Comparison of ENCODE assay signal across 10 cellular contexts in genomic region chr20:44809380-44810060, GRCh38. TPM values are rescaled to one million over a fixed set of nuclear protein-coding genes. Genes with fewer than 3 reads are reported as not detected.
DNase-seq lines count a peak whose midpoint lies in the region; ATAC-seq and TF ChIP-seq lines count a peak whose summit lies in the region.
"Had no signal": no experiment of that assay in that cellular context is flagged by ENCODE, and none has a peak within 500 bp of the region (broad histone marks: within the 10 kb centered on the region; RNA-seq: fewer than 3 reads in every experiment).

No MANE protein-coding gene starts in this region.

- in situ Hi-C loops in GM13977 (cut with MboI; ENCODE audit: low pct_unique_long_range_greater_than_20kb, low sequenced_read_pairs, unreplicated experiment) = no loop called here

- H3K4me3 ChIP-seq in NT2/D1 (ENCODE audit: insufficient read length, low read depth) (peak overlapping the region; percentile 40), iPS DF 6.9 (ENCODE audit: low read length) (peak overlapping the region; percentile 26; the same call in 1 of the 2 replicates), psoas muscle (peak overlapping the region; percentile 51)

- H3K27ac ChIP-seq in iPS DF 6.9 (ENCODE audit: low read length) = no peak overlapping the region
- H3K27ac ChIP-seq in psoas muscle = no peak overlapping the region

- no peaks in the 10 kb centered on the region for H3K9me3 ChIP-seq in NT2/D1 (ENCODE audit: insufficient read depth, low read length)
- H3K9me3 ChIP-seq in iPS DF 6.9 (ENCODE audit: control insufficient read depth, insufficient read depth, low read length) = no peaks in the 10 kb centered on the region
- H3K9me3 ChIP-seq in psoas muscle = peaks cover 10% of the 10 kb centered on the region

- peak overlapping the region; percentile 65 for H3K9ac ChIP-seq in NT2/D1 (ENCODE audit: insufficient read length, low read depth)

- WGBS in iPS DF 6.9 (ENCODE audit: insufficient coverage, insufficient read length) = no CpG with 5 or more reads among the region's 34 CpGs
- 19 to 29% (median 21%) methylated on average over 32 to 34 of the region's 34 CpGs for WGBS in psoas muscle, 3 donors

- TF ChIP-seq CTCF in psoas muscle (IDR thresholded peaks at IDR 0.05) = no peak
- TF ChIP-seq CTCF in GM13977 (IDR thresholded peaks at IDR 0.05; ENCODE audit: extremely low read depth, insufficient read depth, missing control alignments) = no peak

- ATAC-seq in psoas muscle = no peak

- peaks cover 53% of the 10 kb centered on the region for H3K27me3 ChIP-seq in NT2/D1 (ENCODE audit: insufficient read depth, insufficient read length)
- H3K27me3 ChIP-seq in iPS DF 6.9 (ENCODE audit: control insufficient read depth, insufficient read depth, low read length) = peaks cover 18% of the 10 kb centered on the region
- H3K27me3 ChIP-seq in psoas muscle (ENCODE audit: insufficient read depth in 3 of 3, low read length in 2 of 3) = peaks cover 0 to 42% (median 11%) of the 10 kb centered on the region in 3 donors

- H3K36me3 ChIP-seq in NT2/D1 (ENCODE audit: insufficient read depth, insufficient read length, low read length) = no peaks in the 10 kb centered on the region
- H3K36me3 ChIP-seq in iPS DF 6.9 (ENCODE audit: control insufficient read depth, insufficient read depth, low read length) = no peaks in the 10 kb centered on the region
- H3K36me3 ChIP-seq in psoas muscle (ENCODE audit: insufficient read depth in 1 of 2, low read depth in 1 of 2) = no peaks in the 10 kb centered on the region

- H3K4me1 ChIP-seq in NT2/D1 (ENCODE audit: insufficient read depth, insufficient read length) (peaks cover 10% of the 10 kb centered on the region), iPS DF 6.9 (ENCODE audit: control insufficient read depth, insufficient read depth, low read length) (peaks cover 3% of the 10 kb centered on the region; the same call in 1 of the 2 replicates), psoas muscle (peaks cover 14% of the 10 kb centered on the region)

- intact Hi-C loops in psoas muscle (cut with DNase I) = loop anchor here in 1 of 2 donors (5.0 kb wide), 1 partner anchor 62 kb away; the partner anchor contains the start of gene KCNK15

- DNase-seq in DMS79 treated with DMSO at 0.1 percent for 48 hours (lab: John Stamatoyannopoulos, UW) = peak; percentile 10
- DNase-seq in DMS79 (lab: John Stamatoyannopoulos, UW) = no peak
- DNase-seq in NT2/D1 (ENCODE audit: low read depth, low spot score) = no peak
- no peak for DNase-seq in iPS DF 6.9 (ENCODE audit: low read depth, low spot score)
- no peak for DNase-seq in psoas muscle
- no peak for DNase-seq in NCI-H1092 (lab: John Stamatoyannopoulos, UW)
- no peak for DNase-seq in NAMALWA (ENCODE audit: low spot score)
- DNase-seq in GM13977 (ENCODE audit: low spot score) = no peak
- DNase-seq: activated naive CD4-positive, alpha-beta T cell treated with Interleukin-2 at 50 U/mL for 16 hours; GOT3 had no signal

RNA-seq across cellular contexts. Expression of gene RIMS4, which starts 0.8 kb away (rescaled TPM):
- total RNA-seq in psoas muscle = under 1 TPM; 0.16 to 0.73 (median 0.39) TPM
- under 1 TPM; 0.01 to 0.10 (median 0.06) TPM for polyA plus RNA-seq in psoas muscle
